In genomic region chr3:32456429-32457130, GRCh38 we compare ENCODE assay signal across 18 cellular contexts. TPM values are rescaled to one million over a fixed set of nuclear protein-coding genes. Genes with fewer than 3 reads are reported as not detected.
DNase-seq lines count a peak whose midpoint lies in the region; ATAC-seq and TF ChIP-seq lines count a peak whose summit lies in the region.
"Had no signal": no experiment of that assay in that cellular context is flagged by ENCODE, and none has a peak within 500 bp of the region (broad histone marks: within the 10 kb centered on the region; RNA-seq: fewer than 3 reads in every experiment).

No MANE protein-coding gene starts in this region.

- no peaks in the 10 kb centered on the region for H3K79me2 ChIP-seq in Karpas-422 (ENCODE audit: low read length)
- H3K79me2 ChIP-seq: parathyroid adenoma had no signal

- H3K9me3 ChIP-seq in right atrium auricular region (no peaks in the 10 kb centered on the region), lung (ENCODE audit: control insufficient read depth in 2 of 2, insufficient read depth in 1 of 2, low read length in 1 of 2) (no peaks in the 10 kb centered on the region), Karpas-422 (ENCODE audit: low read length) (no peaks in the 10 kb centered on the region)
- H3K9me3 ChIP-seq: gastroesophageal sphincter had no signal

- no peak for TF ChIP-seq CTCF in right atrium auricular region (IDR thresholded peaks at IDR 0.05)
- TF ChIP-seq CTCF in lung (IDR thresholded peaks at IDR 0.05; ENCODE audit: control extremely low read depth, extremely low read depth), result no peak

- no peak for ATAC-seq in lung (ENCODE audit: insufficient read depth, low FRiP score)
- ATAC-seq in GM21447 (IDR thresholded peaks at IDR 0.05; ENCODE audit: unreplicated experiment), result no peak
- no peak for ATAC-seq in GM18511 (IDR thresholded peaks at IDR 0.05; ENCODE audit: unreplicated experiment)
- ATAC-seq: gastroesophageal sphincter, HCT116, PC-3, SK-N-SH treated with all-trans-retinoic acid at 6 μM for 48 hours had no signal

- H3K9ac ChIP-seq in Karpas-422 (ENCODE audit: low read length), result no peak overlapping the region
- H3K9ac ChIP-seq: parathyroid adenoma had no signal

- DNase-seq in right atrium auricular region (ENCODE audit: low spot score), result peak; percentile 49
- DNase-seq in cardiac septum (ENCODE audit: low spot score), result no peak
- DNase-seq in activated CD8-positive, alpha-beta memory T cell treated with anti-CD3 and anti-CD28 coated beads, Interleukin-2, amount 50 U/mL, for 48 hours, result peak; percentile 52
- DNase-seq in lung (ENCODE audit: low spot score), result peak; percentile 17
- DNase-seq in NCI-H345 treated with DMSO at 0.1 percent for 48 hours (lab: John Stamatoyannopoulos, UW; ENCODE audit: unreplicated experiment), result no peak
- no peak for DNase-seq in Karpas-422
- DNase-seq: activated gamma-delta T cell, caudate nucleus, KG1, NCI-H1436 treated with DMSO at 0.1 percent for 48 hours, PC-3 had no signal

- 84 to 91% methylated on average over 11 of the region's 11 CpGs for WGBS in lung, 2 donors

- H3K9me2 ChIP-seq in Karpas-422 (replicated peaks; ENCODE audit: insufficient read depth, low read length), result no peaks in the 10 kb centered on the region

- H3K27ac ChIP-seq in right atrium auricular region, result no peak overlapping the region
- no peak overlapping the region for H3K27ac ChIP-seq in lung (ENCODE audit: low read depth in 1 of 2, low read length in 1 of 2)
- no peak overlapping the region for H3K27ac ChIP-seq in Karpas-422 (ENCODE audit: low read length)
- H3K27ac ChIP-seq: gastroesophageal sphincter, parathyroid adenoma had no signal

- no peak overlapping the region for H2AFZ ChIP-seq in Karpas-422 (ENCODE audit: low read length)
- H2AFZ ChIP-seq: parathyroid adenoma had no signal

- H4K20me1 ChIP-seq in Karpas-422 (ENCODE audit: insufficient read depth, low read depth, low read length), result no peaks in the 10 kb centered on the region

- no peak overlapping the region for H3K4me2 ChIP-seq in Karpas-422 (ENCODE audit: low read depth, low read length, poor library complexity, severe bottlenecking)
- H3K4me2 ChIP-seq: smooth muscle cell had no signal

- H3K4me3 ChIP-seq in right atrium auricular region (no peak overlapping the region), lung (no peak overlapping the region), Karpas-422 (ENCODE audit: low read length) (no peak overlapping the region)
- H3K4me3 ChIP-seq: gastroesophageal sphincter, smooth muscle cell had no signal

- H3K27me3 ChIP-seq in right atrium auricular region, result no peaks in the 10 kb centered on the region
- H3K27me3 ChIP-seq in lung (ENCODE audit: control insufficient read depth, insufficient read depth), result no peaks in the 10 kb centered on the region
- no peaks in the 10 kb centered on the region for H3K27me3 ChIP-seq in Karpas-422 (ENCODE audit: low read length)
- H3K27me3 ChIP-seq: gastroesophageal sphincter had no signal

- H3K36me3 ChIP-seq in right atrium auricular region, result no peaks in the 10 kb centered on the region
- H3K36me3 ChIP-seq in lung (ENCODE audit: control insufficient read depth in 2 of 2, insufficient read depth in 2 of 2, low read length in 2 of 2), result peaks cover 0 to 20% of the 10 kb centered on the region in 2 donors
- H3K36me3 ChIP-seq in Karpas-422 (ENCODE audit: insufficient read depth, low read length), result no peaks in the 10 kb centered on the region

- no peaks in the 10 kb centered on the region for H3K4me1 ChIP-seq in right atrium auricular region
- H3K4me1 ChIP-seq in lung (ENCODE audit: control insufficient read depth in 2 of 2, insufficient read depth in 2 of 2, low read length in 2 of 2), result peaks cover 0 to 8% of the 10 kb centered on the region in 2 donors
- peaks cover 45% of the 10 kb centered on the region for H3K4me1 ChIP-seq in Karpas-422 (ENCODE audit: low read length)
- H3K4me1 ChIP-seq: parathyroid adenoma had no signal

- intact Hi-C loops in cardiac septum (cut with DNase I), result no loop called here

RNA-seq across cellular contexts. Expression of gene CMTM6, which starts 46.1 kb away (rescaled TPM):
- total RNA-seq in right atrium auricular region, result 10 to 100 TPM; 16.6 to 25.9 TPM
- total RNA-seq in cardiac septum, result 15.4 TPM
- 10 to 100 TPM; 63.4 to 97.4 TPM for total RNA-seq in lung
- polyA plus RNA-seq in lung, result 10 to 100 TPM; 27.1 to 81.0 TPM
- 73.4 and 171 TPM in 2 replicates for total RNA-seq in Karpas-422 (2014; rRNA removed; shearing (Covaris generic); ENCODE audit: low replicate concordance)

Comparison
In these comparisons a context has a peak if more than half of its experiments do, and no peak if none do; other contexts are left out.
1. DNase-seq: peak in right atrium auricular region (single experiment), activated CD8-positive, alpha-beta memory T cell treated with anti-CD3 and anti-CD28 coated beads, Interleukin-2, amount 50 U/mL, for 48 hours (single experiment) and lung (single experiment); none in cardiac septum (single experiment), NCI-H345 treated with DMSO at 0.1 percent for 48 hours (single experiment) and Karpas-422 (single experiment).